In the genomic region with DNA sequence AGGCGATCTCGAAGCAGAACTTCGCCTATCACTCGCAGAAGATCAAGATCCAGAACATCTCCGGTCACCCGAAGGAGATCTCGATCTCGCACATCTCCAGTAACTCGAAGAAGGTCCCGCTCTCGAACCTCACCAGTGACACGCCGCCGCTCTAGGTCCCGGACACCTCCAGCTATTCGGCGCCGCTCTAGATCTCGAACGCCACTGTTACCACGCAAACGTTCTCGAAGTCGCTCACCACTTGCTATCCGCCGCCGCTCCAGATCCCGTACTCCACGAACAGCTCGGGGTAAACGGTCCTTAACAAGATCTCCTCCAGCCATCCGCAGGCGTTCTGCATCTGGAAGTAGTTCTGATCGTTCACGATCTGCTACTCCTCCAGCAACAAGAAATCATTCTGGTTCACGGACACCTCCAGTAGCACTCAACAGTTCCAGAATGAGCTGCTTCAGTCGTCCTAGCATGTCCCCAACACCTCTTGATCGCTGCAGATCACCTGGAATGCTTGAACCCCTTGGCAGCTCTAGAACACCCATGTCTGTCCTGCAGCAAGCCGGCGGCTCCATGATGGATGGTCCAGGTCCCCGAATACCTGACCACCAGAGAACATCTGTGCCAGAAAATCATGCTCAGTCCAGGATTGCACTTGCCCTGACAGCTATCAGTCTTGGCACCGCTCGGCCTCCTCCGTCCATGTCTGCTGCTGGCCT, we compare ENCODE assay signal across 20 cellular contexts. TPM values are rescaled to one million over a fixed set of nuclear protein-coding genes. Genes with fewer than 3 reads are reported as not detected.
DNase-seq lines count a peak whose midpoint lies in the region; ATAC-seq and TF ChIP-seq lines count a peak whose summit lies in the region.
"Had no signal": no experiment of that assay in that cellular context is flagged by ENCODE, and none has a peak within 500 bp of the region (broad histone marks: within the 10 kb centered on the region; RNA-seq: fewer than 3 reads in every experiment).

No MANE protein-coding gene starts in this region.

- CTCF ChIA-PET in RWPE1 (lab: Yijun Ruan, JAX), result no interaction called here

- TF ChIP-seq POLR2A in spleen (IDR thresholded peaks at IDR 0.05), result no peak

- POLR2A ChIA-PET in RWPE1 (lab: Yijun Ruan, JAX; ENCODE audit: low non-redundant PET), result no interaction called here

- H3K4me1 Mint-ChIP-seq in glutamatergic neuron (ENCODE audit: low read depth, unreplicated experiment), result peaks cover 5% of the 10 kb centered on the region

- no peaks in the 10 kb centered on the region for H3K27me3 ChIP-seq in spleen (replicated peaks in 1 of 7)
- H3K27me3 ChIP-seq: brain microvascular endothelial cell had no signal

- peaks cover 34% of the 10 kb centered on the region for H3K9me3 Mint-ChIP-seq in glutamatergic neuron (ENCODE audit: unreplicated experiment)

- H3K4me1 ChIP-seq in spleen, result peaks cover 0 to 35% (median 13%) of the 10 kb centered on the region in 6 donors

- intact Hi-C loops in Right ventricle myocardium inferior (cut with DNase I), result no loop called here
- intact Hi-C loops in left ventricle myocardium superior (cut with micrococcal nuclease), result no loop called here
- intact Hi-C loops in spleen (cut with DNase I; ENCODE audit: low total_unique reads), result no loop called here

- H3K27me3 Mint-ChIP-seq in glutamatergic neuron (ENCODE audit: unreplicated experiment), result peaks cover 44% of the 10 kb centered on the region
- H3K27me3 Mint-ChIP-seq: activated naive CD8-positive, alpha-beta T cell had no signal

- ATAC-seq in Right ventricle myocardium inferior, result no peak
- no peak for ATAC-seq in left ventricle myocardium superior

- peak; percentile 53 for DNase-seq in Right ventricle myocardium inferior (ENCODE audit: missing footprints)
- no peak for DNase-seq in left ventricle myocardium superior
- no peak for DNase-seq in RWPE1 (ENCODE audit: low spot score)
- DNase-seq in glutamatergic neuron, result no peak
- DNase-seq in spleen, result peak; percentile 54
- DNase-seq in LoVo (ENCODE audit: low spot score), result no peak
- DNase-seq in NCI-H82 (lab: John Stamatoyannopoulos, UW), result no peak
- DNase-seq in NCI-H526 (lab: John Stamatoyannopoulos, UW), result no peak
- DNase-seq: activated CD4-positive, alpha-beta T cell treated with anti-CD3 and anti-CD28 coated beads for 48 hours; activated CD8-positive, alpha-beta memory T cell treated with anti-CD3 and anti-CD28 coated beads, Interleukin-2, amount 50 U/mL, for 4 hours; brain microvascular endothelial cell; CD4-positive, CD25-positive, alpha-beta regulatory T cell; cortex of kidney; KG1; midbrain; NCI-H2081; NCI-H446 treated with DMSO at 0.1 percent for 48 hours; retina had no signal

- 96 to 97% (median 96%) methylated on average over 41 to 44 of the region's 44 CpGs for WGBS in spleen, 5 donors

- peak overlapping the region; percentile 30 for H3K4me3 Mint-ChIP-seq in glutamatergic neuron (ENCODE audit: unreplicated experiment)
- H3K4me3 Mint-ChIP-seq: activated naive CD8-positive, alpha-beta T cell had no signal

- H3K27ac ChIP-seq in RWPE1, result peak overlapping the region; percentile 93
- no peak overlapping the region for H3K27ac ChIP-seq in spleen
- H3K27ac ChIP-seq: brain microvascular endothelial cell, thoracic aorta had no signal

- peaks cover 51% of the 10 kb centered on the region for H3K36me3 Mint-ChIP-seq in glutamatergic neuron (ENCODE audit: unreplicated experiment)

- TF ChIP-seq CTCF in RWPE1 (conservative IDR thresholded peaks at IDR 0.05; ENCODE audit: low read depth), result no peak
- no peak for TF ChIP-seq CTCF in glutamatergic neuron (IDR thresholded peaks at IDR 0.05; ENCODE audit: partially characterized antibody, unreplicated experiment)
- no peak for TF ChIP-seq CTCF in spleen (IDR thresholded peaks at IDR 0.05 in 8 of 11, conservative IDR thresholded peaks at IDR 0.05 in 3 of 11)

- no peak overlapping the region for H3K4me3 ChIP-seq in spleen
- H3K4me3 ChIP-seq: thoracic aorta had no signal

- peaks cover 21 to 100% (median 100%) of the 10 kb centered on the region in 6 donors for H3K36me3 ChIP-seq in spleen

- H3K9me3 ChIP-seq in spleen, result no peaks in the 10 kb centered on the region
- H3K9me3 ChIP-seq: thoracic aorta had no signal

- H3K27ac Mint-ChIP-seq in glutamatergic neuron (ENCODE audit: unreplicated experiment), result peak overlapping the region; percentile 11
- H3K27ac Mint-ChIP-seq: activated naive CD8-positive, alpha-beta T cell had no signal

RNA-seq across cellular contexts. Expression of a gene that starts 10.5 kb away (rescaled TPM):
- 336 TPM for total RNA-seq in Right ventricle myocardium inferior
- total RNA-seq in left ventricle myocardium superior, result 325 TPM
- total RNA-seq in glutamatergic neuron (ENCODE audit: unreplicated experiment), result 183 TPM
- total RNA-seq in spleen, result 100 to 1,000 TPM; 128 to 467 (median 134) TPM
- polyA plus RNA-seq in spleen, result 100 to 1,000 TPM; 233 to 378 (median 247) TPM

RNA-seq across cellular contexts. Expression of a gene that starts 14.1 kb away (rescaled TPM):
- total RNA-seq in Right ventricle myocardium inferior (239 TPM), left ventricle myocardium superior (292 TPM), glutamatergic neuron (ENCODE audit: unreplicated experiment) (699 TPM), spleen (100 to 1,000 TPM; 590 to 922 (median 875) TPM)
- polyA plus RNA-seq in spleen, result 1,000 to 10,000 TPM in 1 of 3 donors, 100 to 1,000 TPM in 2; 239 to 1,169 (median 672) TPM

RNA-seq across cellular contexts. Expression of a gene that starts 20.8 kb away (rescaled TPM):
- not detected for total RNA-seq in Right ventricle myocardium inferior
- total RNA-seq in left ventricle myocardium superior, result not detected
- 0.39 TPM for total RNA-seq in glutamatergic neuron (ENCODE audit: unreplicated experiment)
- total RNA-seq in spleen, result under 1 TPM in 2 of 7 donors, not detected in 5; 0.32 to 0.67 TPM
- under 1 TPM in 1 of 3 donors, not detected in 2; 0.03 TPM for polyA plus RNA-seq in spleen
- total RNA-seq: CD4-positive, CD25-positive, alpha-beta regulatory T cell; thoracic aorta had no signal
- polyA plus RNA-seq: CD4-positive, CD25-positive, alpha-beta regulatory T cell had no signal

RNA-seq across cellular contexts. Expression of a gene that starts 31.7 kb away (rescaled TPM):
- not detected for total RNA-seq in Right ventricle myocardium inferior
- not detected for total RNA-seq in left ventricle myocardium superior
- not detected for total RNA-seq in glutamatergic neuron (ENCODE audit: unreplicated experiment)
- total RNA-seq in spleen, result not detected
- polyA plus RNA-seq in spleen, result not detected
- total RNA-seq: CD4-positive, CD25-positive, alpha-beta regulatory T cell; thoracic aorta had no signal
- polyA plus RNA-seq: CD4-positive, CD25-positive, alpha-beta regulatory T cell had no signal

RNA-seq across cellular contexts. Expression of a gene that starts 46.6 kb away (rescaled TPM):
- 0.30 TPM for total RNA-seq in Right ventricle myocardium inferior
- total RNA-seq in left ventricle myocardium superior, result 0.12 TPM
- 10.8 TPM for total RNA-seq in glutamatergic neuron (ENCODE audit: unreplicated experiment)
- 1 to 10 TPM in 6 of 7 donors, under 1 TPM in 1; 0.84 to 2.1 (median 1.2) TPM for total RNA-seq in spleen
- 1 to 10 TPM; 1.2 to 1.5 (median 1.2) TPM for polyA plus RNA-seq in spleen

Comparison
In these comparisons a context has a peak if more than half of its experiments do, and no peak if none do; other contexts are left out.
1. DNase-seq: peak in Right ventricle myocardium inferior (single experiment) and spleen (single experiment); none in left ventricle myocardium superior (single experiment), RWPE1 (single experiment), glutamatergic neuron (single experiment), LoVo (single experiment), NCI-H82 (single experiment) and NCI-H526 (0 of 2).